ENCODE assay signal across 22 cellular contexts in the genomic region with DNA sequence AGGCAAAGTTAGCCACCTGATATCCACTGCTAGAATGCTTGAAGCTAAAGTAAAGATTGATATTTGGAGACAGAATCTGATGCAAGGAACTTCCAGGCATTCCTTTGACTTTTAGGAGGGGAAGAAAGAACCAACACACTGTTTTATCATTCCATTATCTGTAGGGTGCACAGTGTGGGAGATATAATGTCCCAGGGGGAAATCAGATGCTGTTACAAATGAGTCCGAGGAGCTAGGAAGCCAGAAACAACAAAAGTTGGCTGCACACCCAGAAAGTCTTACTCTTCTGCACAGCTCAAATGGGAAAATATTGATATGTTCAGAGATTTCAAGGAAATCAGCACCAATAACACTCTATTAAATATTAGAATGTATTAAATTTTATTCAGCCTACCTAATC.
DNase-seq lines count a peak whose midpoint lies in the region; ATAC-seq, FAIRE-seq and TF ChIP-seq lines count a peak whose summit lies in the region.
"Had no signal": no experiment of that assay in that cellular context is flagged by ENCODE, and none has a peak within 500 bp of the region (broad histone marks: within the 10 kb centered on the region; RNA-seq: fewer than 3 reads in every experiment).

No MANE protein-coding gene starts in this region.

- intact Hi-C loops in endothelial cell of umbilical vein (cut with micrococcal nuclease), result no loop called here

- dilution Hi-C loops in endothelial cell of umbilical vein (cut with MboI; ENCODE audit: extremely low pct_ligation_motif_present, low sequenced_read_pairs), result no loop called here

- H3K9me1 ChIP-seq in endothelial cell of umbilical vein (replicated peaks; ENCODE audit: control insufficient read depth, extremely low read depth, insufficient read depth, low read length), result no peaks in the 10 kb centered on the region

- H3K36me3 Mint-ChIP-seq in astrocyte (ENCODE audit: low read depth, unreplicated experiment), result no peaks in the 10 kb centered on the region
- no peaks in the 10 kb centered on the region for H3K36me3 Mint-ChIP-seq in neural progenitor cell
- H3K36me3 Mint-ChIP-seq: CD8-positive, alpha-beta T cell had no signal

- no TSS peak for BruUV-seq in endothelial cell of umbilical vein (replicated peaks; lab: Mats Ljungman, UMichigan)

- H3K4me3 Mint-ChIP-seq in astrocyte (ENCODE audit: unreplicated experiment) (no peak overlapping the region), neural progenitor cell (no peak overlapping the region)
- H3K4me3 Mint-ChIP-seq: B cell; CD8-positive, alpha-beta T cell; GM23338 had no signal

- no peak overlapping the region for H3K4me3 ChIP-seq in ACC112 (ENCODE audit: low read depth, low read length)
- no peak overlapping the region for H3K4me3 ChIP-seq in astrocyte (ENCODE audit: insufficient read depth, low read depth, low read length)
- H3K4me3 ChIP-seq in endothelial cell of umbilical vein (replicated peaks in 1 of 3; ENCODE audit: insufficient read depth in 1 of 3, low read depth in 1 of 3, low read length in 3 of 3), result no peak overlapping the region
- H3K4me3 ChIP-seq in neural progenitor cell, result no peak overlapping the region
- H3K4me3 ChIP-seq: BLaER1 treated with 17β-estradiol and CSF1 and Interleukin-3, amounts not matched to agents 10 nM and 100 nM; GM23338 had no signal

- H3K36me3 ChIP-seq in ACC112 (ENCODE audit: insufficient read depth, low read length) (no peaks in the 10 kb centered on the region), astrocyte (ENCODE audit: insufficient read depth, low read length) (no peaks in the 10 kb centered on the region), endothelial cell of umbilical vein (ENCODE audit: control insufficient read depth in 2 of 2, extremely low read depth in 1 of 2, insufficient read depth in 2 of 2, low read length in 2 of 2) (no peaks in the 10 kb centered on the region), neural progenitor cell (no peaks in the 10 kb centered on the region)
- H3K36me3 ChIP-seq: BLaER1 treated with 17β-estradiol and CSF1 and Interleukin-3, amounts not matched to agents 10 nM and 100 nM had no signal

- H3K27me3 Mint-ChIP-seq in astrocyte (ENCODE audit: low read depth, unreplicated experiment), result no peaks in the 10 kb centered on the region
- H3K27me3 Mint-ChIP-seq in neural progenitor cell (ENCODE audit: insufficient read depth, low read depth), result no peaks in the 10 kb centered on the region
- H3K27me3 Mint-ChIP-seq: B cell had no signal

- ATAC-seq in HG02763 (IDR thresholded peaks at IDR 0.05; ENCODE audit: unreplicated experiment), result no peak
- ATAC-seq: CD8-positive, alpha-beta T cell; GM23338 had no signal

- H2AFZ ChIP-seq in ACC112 (ENCODE audit: low read length, unreplicated experiment) (peak overlapping the region; percentile 55), astrocyte (ENCODE audit: low read depth, low read length) (no peak overlapping the region), endothelial cell of umbilical vein (ENCODE audit: low read depth, low read length) (peak overlapping the region; percentile 34), neural progenitor cell (replicated peaks) (peak overlapping the region; percentile 31)
- H2AFZ ChIP-seq: GM23338 had no signal

- H3K27ac ChIP-seq in ACC112 (ENCODE audit: low read depth, low read length) (no peak overlapping the region), astrocyte (ENCODE audit: low read depth, low read length) (no peak overlapping the region), endothelial cell of umbilical vein (ENCODE audit: insufficient read depth, low read depth, low read length) (no peak overlapping the region), neural progenitor cell (no peak overlapping the region)
- H3K27ac ChIP-seq: BLaER1 treated with 17β-estradiol and CSF1 and Interleukin-3, amounts not matched to agents 10 nM and 100 nM; HL-60 had no signal

- DNase-seq in astrocyte (ENCODE audit: low read depth) (peak; percentile 18), endothelial cell of umbilical vein (ENCODE audit: low read depth, low spot score) (no peak), neural progenitor cell (ENCODE audit: low spot score) (no peak), EL (no peak), germinal center (ENCODE audit: low spot score) (no peak)
- DNase-seq in stimulated activated CD4-positive, alpha-beta T cell treated with anti-CD3 and anti-CD28 coated beads, Interleukin-4, amount 100 ng/mL, for 1 hour, result no peak
- DNase-seq: 8988T; Calu3; CD8-positive, alpha-beta T cell; DMS53; DND-41; HCEC 1CT had no signal

- FAIRE-seq in astrocyte (lab: Jason Lieb, UNC), result no peak
- no peak for FAIRE-seq in endothelial cell of umbilical vein (lab: Jason Lieb, UNC)
- FAIRE-seq: G401.6, GM12892, GM18507, H54 had no signal

- H3K4me2 ChIP-seq in astrocyte (ENCODE audit: low read length) (no peak overlapping the region), endothelial cell of umbilical vein (ENCODE audit: insufficient read depth, low read length) (no peak overlapping the region), neural progenitor cell (no peak overlapping the region)
- H3K4me2 ChIP-seq: BLaER1 treated with 17β-estradiol and CSF1 and Interleukin-3, amounts not matched to agents 10 nM and 100 nM; GM23338 had no signal

- H3K9ac ChIP-seq in astrocyte (ENCODE audit: low read length), result no peak overlapping the region
- no peak overlapping the region for H3K9ac ChIP-seq in endothelial cell of umbilical vein (replicated peaks; ENCODE audit: extremely low read depth, insufficient read depth, low read length)
- no peak overlapping the region for H3K9ac ChIP-seq in neural progenitor cell
- H3K9ac ChIP-seq: BLaER1 treated with 17β-estradiol and CSF1 and Interleukin-3, amounts not matched to agents 10 nM and 100 nM had no signal

- no peaks in the 10 kb centered on the region for H3F3A ChIP-seq in neural progenitor cell (ENCODE audit: low read depth)

- POLR2A ChIA-PET in endothelial cell of umbilical vein (lab: Charles Lee), result no interaction called here

- no peaks in the 10 kb centered on the region for H3K4me1 Mint-ChIP-seq in astrocyte (ENCODE audit: low read depth, unreplicated experiment)
- H3K4me1 Mint-ChIP-seq in neural progenitor cell, result no peaks in the 10 kb centered on the region
- H3K4me1 Mint-ChIP-seq: B cell, GM23338 had no signal

- CTCF ChIA-PET in endothelial cell of umbilical vein (lab: Charles Lee), result no interaction called here

- H3K9me3 ChIP-seq in astrocyte (ENCODE audit: insufficient read depth, low read depth, low read length) (peaks cover 5% of the 10 kb centered on the region), endothelial cell of umbilical vein (replicated peaks; ENCODE audit: control insufficient read depth, insufficient read depth, low read length) (no peaks in the 10 kb centered on the region), neural progenitor cell (ENCODE audit: low read depth) (no peaks in the 10 kb centered on the region)

- H3K9me3 Mint-ChIP-seq in astrocyte (ENCODE audit: unreplicated experiment) (peaks cover 3% of the 10 kb centered on the region), neural progenitor cell (peaks cover 4% of the 10 kb centered on the region)

- H3K27ac Mint-ChIP-seq in astrocyte (ENCODE audit: unreplicated experiment) (no peak overlapping the region), neural progenitor cell (no peak overlapping the region)
- H3K27ac Mint-ChIP-seq: B cell; CD8-positive, alpha-beta T cell; GM23338 had no signal

- H3K27me3 ChIP-seq in ACC112 (ENCODE audit: insufficient read depth, low read length) (no peaks in the 10 kb centered on the region), astrocyte (ENCODE audit: insufficient read depth, low read length) (no peaks in the 10 kb centered on the region), endothelial cell of umbilical vein (ENCODE audit: control insufficient read depth in 2 of 2, insufficient read depth in 2 of 2, low read length in 2 of 2) (no peaks in the 10 kb centered on the region), neural progenitor cell (no peaks in the 10 kb centered on the region)
- H3K27me3 ChIP-seq: BLaER1 treated with 17β-estradiol and CSF1 and Interleukin-3, amounts not matched to agents 10 nM and 100 nM had no signal

- no peaks in the 10 kb centered on the region for H4K20me1 ChIP-seq in astrocyte (ENCODE audit: insufficient read depth, low read length)
- no peaks in the 10 kb centered on the region for H4K20me1 ChIP-seq in endothelial cell of umbilical vein (replicated peaks; ENCODE audit: control insufficient read depth, extremely low read depth, insufficient read depth, low read length)
- H4K20me1 ChIP-seq in neural progenitor cell (ENCODE audit: low read depth), result no peaks in the 10 kb centered on the region
- H4K20me1 ChIP-seq: BLaER1 treated with 17β-estradiol and CSF1 and Interleukin-3, amounts not matched to agents 10 nM and 100 nM had no signal

- no peak for TF ChIP-seq POLR2A in endothelial cell of umbilical vein (IDR thresholded peaks at IDR 0.05; ENCODE audit: low read depth, low read length)

- H3K4me1 ChIP-seq in ACC112 (ENCODE audit: control insufficient read depth, insufficient read depth, low read length, unreplicated experiment), result peaks cover 5% of the 10 kb centered on the region
- no peaks in the 10 kb centered on the region for H3K4me1 ChIP-seq in astrocyte (ENCODE audit: insufficient read depth, low read length)
- no peaks in the 10 kb centered on the region for H3K4me1 ChIP-seq in endothelial cell of umbilical vein (ENCODE audit: control insufficient read depth, extremely low read depth, insufficient read depth, low read length)
- H3K4me1 ChIP-seq in neural progenitor cell, result no peaks in the 10 kb centered on the region
- H3K4me1 ChIP-seq: BLaER1 treated with 17β-estradiol and CSF1 and Interleukin-3, amounts not matched to agents 10 nM and 100 nM had no signal

- TF ChIP-seq CTCF in astrocyte (IDR thresholded peaks at IDR 0.05; ENCODE audit: insufficient read depth, low read depth, low read length) (no peak), endothelial cell of umbilical vein (IDR thresholded peaks at IDR 0.05; ENCODE audit: extremely low read depth in 1 of 2, insufficient read depth in 1 of 2, low read depth in 1 of 2, low read length in 2 of 2) (no peak), neural progenitor cell (IDR thresholded peaks at IDR 0.05) (no peak)

- H3K79me2 ChIP-seq in ACC112 (ENCODE audit: control insufficient read depth, insufficient read depth, low read length, unreplicated experiment) (no peaks in the 10 kb centered on the region), astrocyte (ENCODE audit: insufficient read depth, low read length) (no peaks in the 10 kb centered on the region), endothelial cell of umbilical vein (ENCODE audit: control insufficient read depth, insufficient read depth, low read length) (no peaks in the 10 kb centered on the region), neural progenitor cell (ENCODE audit: low read depth) (no peaks in the 10 kb centered on the region)

TF ChIP-seq in endothelial cell of umbilical vein, 7 proteins besides CTCF, POLR2A, EP300 and RAD21 (continues in another document):
- TF ChIP-seq FOS (IDR thresholded peaks at IDR 0.05; ENCODE audit: borderline replicate concordance, insufficient read depth, low read length) (no peak), MYC (IDR thresholded peaks at IDR 0.05; ENCODE audit: low read depth, low read length) (no peak), GATA2 (IDR thresholded peaks at IDR 0.05; ENCODE audit: insufficient read depth, insufficient read length, low read depth, low read length) (no peak), JUN (IDR thresholded peaks at IDR 0.05; ENCODE audit: borderline replicate concordance, insufficient read depth, insufficient read length, low read depth) (no peak)
